In the genomic region with DNA sequence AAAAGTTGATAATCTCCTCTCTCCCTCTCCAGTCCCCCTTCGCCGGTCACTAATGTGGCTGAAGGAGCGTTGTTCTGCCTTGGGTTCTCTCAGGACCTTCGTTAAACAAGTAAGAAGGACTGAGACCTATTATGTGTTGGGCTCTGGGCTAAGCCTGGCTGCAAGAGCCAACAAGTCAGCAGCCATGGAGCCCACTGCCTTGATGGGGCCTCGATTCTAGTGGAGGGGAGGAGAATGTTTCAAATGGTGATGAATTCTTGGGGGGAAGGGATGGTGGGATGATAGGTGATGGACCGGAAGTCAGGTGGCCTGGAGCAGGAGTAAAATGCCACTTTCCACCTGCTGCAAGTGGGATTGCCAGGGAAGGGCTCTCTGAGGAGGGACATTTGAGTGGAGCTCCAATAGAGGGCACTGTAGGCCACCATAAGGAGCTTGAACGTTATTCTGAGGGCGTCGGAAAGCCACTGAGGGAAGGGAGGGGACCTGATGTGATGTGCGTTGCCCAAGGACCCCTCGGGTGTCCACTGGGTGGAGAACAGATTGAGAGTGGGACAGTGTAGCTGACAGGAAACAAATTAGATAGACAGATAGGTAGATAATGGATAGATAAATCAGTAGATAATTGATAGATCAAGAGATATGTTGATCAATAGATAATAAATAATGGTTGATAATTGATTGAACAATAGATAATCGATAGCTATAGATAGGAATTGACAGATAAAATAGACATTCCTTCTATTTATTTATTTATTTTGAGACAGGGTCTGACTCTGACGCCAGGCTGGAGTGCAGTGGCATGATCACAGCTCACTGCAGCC, we compare ENCODE assay signal across 8 cellular contexts. TPM values are rescaled to one million over a fixed set of nuclear protein-coding genes. Genes with fewer than 3 reads are reported as not detected.
DNase-seq lines count a peak whose midpoint lies in the region; ATAC-seq and TF ChIP-seq lines count a peak whose summit lies in the region.

No MANE protein-coding gene starts in this region.

- H3K36me3 Mint-ChIP-seq in activated CD4-positive, alpha-beta memory T cell treated with anti-CD3 and anti-CD28 coated beads for 36 hours, result no peaks in the 10 kb centered on the region

- DNase-seq in AML-193 (lab: John Stamatoyannopoulos, UW), result peak; percentile 47 to 80
- DNase-seq in NCI-H2227 treated with DMSO at 0.1 percent for 48 hours (lab: John Stamatoyannopoulos, UW), result peak; percentile 52
- peak; percentile 54 for DNase-seq in activated CD4-positive, alpha-beta memory T cell treated with anti-CD3 and anti-CD28 coated beads for 36 hours
- peak; percentile 23 for DNase-seq in Right ventricle myocardium inferior (ENCODE audit: missing footprints)
- no peak for DNase-seq in gastrocnemius medialis

- H3K4me3 Mint-ChIP-seq in activated CD4-positive, alpha-beta memory T cell treated with anti-CD3 and anti-CD28 coated beads for 36 hours, result peak overlapping the region; percentile 20

- peak overlapping the region; percentile 21 for H3K27ac Mint-ChIP-seq in activated CD4-positive, alpha-beta memory T cell treated with anti-CD3 and anti-CD28 coated beads for 36 hours

- H3K27me3 ChIP-seq in gastrocnemius medialis, result no peaks in the 10 kb centered on the region

- intact Hi-C loops in activated CD4-positive, alpha-beta memory T cell treated with anti-CD3 and anti-CD28 coated beads for 36 hours (cut with micrococcal nuclease), result loop anchor here (2.0 to 10.0 kb wide), 2 partner anchors 61 to 263 kb away; no protein-coding TSS in a partner anchor
- intact Hi-C loops in Right ventricle myocardium inferior (cut with DNase I) (loop anchor here (2.0 to 5.0 kb wide), 3 partner anchors 123 to 240 kb away; no protein-coding TSS in a partner anchor), gastrocnemius medialis (cut with DNase I; ENCODE audit: low total_unique reads) (no loop called here)

- in situ Hi-C loops in gastrocnemius medialis (cut with MboI; ENCODE audit: low sequenced_read_pairs in 4 of 4), result loop anchor here (10.0 to 25.0 kb wide), 3 partner anchors 123 to 430 kb away; partner anchors contain the start of gene DLX3 (in 3 of the 4)

- peaks cover 5 to 6% of the 10 kb centered on the region in 2 donors for H3K4me1 ChIP-seq in gastrocnemius medialis

- POLR2A ChIA-PET in activated CD4-positive, alpha-beta memory T cell treated with anti-CD3 and anti-CD28 coated beads for 36 hours (lab: Charles Lee), result interaction anchor here (0.6 kb wide), 1 partner anchor 206 kb away, joined by 3 read pairs; no protein-coding TSS in a partner anchor

- peaks cover 5% of the 10 kb centered on the region for H3K4me1 Mint-ChIP-seq in activated CD4-positive, alpha-beta memory T cell treated with anti-CD3 and anti-CD28 coated beads for 36 hours (ENCODE audit: low read depth)

- CTCF ChIA-PET in activated CD4-positive, alpha-beta memory T cell treated with anti-CD3 and anti-CD28 coated beads for 36 hours (lab: Charles Lee), result interaction anchor here (0.6 to 6.1 kb wide), 69 partner anchors 9 to 804 kb away, joined by 3 to 167 read pairs (median 4); partner anchors contain the start of genes NGFR, NXPH3, PHB1 and SLC35B1

- no peak overlapping the region for H3K27ac ChIP-seq in gastrocnemius medialis

- H3K9me3 ChIP-seq in gastrocnemius medialis, result no peaks in the 10 kb centered on the region

- TF ChIP-seq CTCF in GM12875 (IDR thresholded peaks at IDR 0.05; ENCODE audit: borderline replicate concordance, insufficient read depth, low read depth, low read length) (peak; percentile 73), gastrocnemius medialis (IDR thresholded peaks at IDR 0.05 in 4 of 5, conservative IDR thresholded peaks at IDR 0.05 in 1 of 5) (peak in 4 of 5 experiments; percentile 36 to 59 (median 48))

- TF ChIP-seq POLR2A in gastrocnemius medialis (IDR thresholded peaks at IDR 0.05), result no peak

- H3K4me3 ChIP-seq in GM12875 (ENCODE audit: low read depth, low read length), result no peak overlapping the region
- no peak overlapping the region for H3K4me3 ChIP-seq in gastrocnemius medialis

- peaks cover 3% of the 10 kb centered on the region for H3K27me3 Mint-ChIP-seq in activated CD4-positive, alpha-beta memory T cell treated with anti-CD3 and anti-CD28 coated beads for 36 hours

- no peaks in the 10 kb centered on the region for H3K9me3 Mint-ChIP-seq in activated CD4-positive, alpha-beta memory T cell treated with anti-CD3 and anti-CD28 coated beads for 36 hours

- ATAC-seq in Right ventricle myocardium inferior (peak; percentile 44), gastrocnemius medialis (peak; percentile 45 to 63), HG03097 (IDR thresholded peaks at IDR 0.05; ENCODE audit: low FRiP score, unreplicated experiment) (no peak), HG02588 (IDR thresholded peaks at IDR 0.05; ENCODE audit: unreplicated experiment) (no peak)

- no peaks in the 10 kb centered on the region for H3K36me3 ChIP-seq in gastrocnemius medialis

RNA-seq across cellular contexts. Expression of gene NXPH3, which starts 18.3 kb away (rescaled TPM):
- under 1 TPM in 1 of 2 experiments, not detected in 1; 0.10 TPM for total RNA-seq in activated CD4-positive, alpha-beta memory T cell treated with anti-CD3 and anti-CD28 coated beads for 36 hours
- total RNA-seq in Right ventricle myocardium inferior (4.5 TPM), gastrocnemius medialis (1 to 10 TPM; 1.3 to 3.0 (median 1.7) TPM)

Comparison
In these comparisons a context has a peak if more than half of its experiments do, and no peak if none do; other contexts are left out.
1. DNase-seq: peak in AML-193 (2 of 2), NCI-H2227 treated with DMSO at 0.1 percent for 48 hours (single experiment), activated CD4-positive, alpha-beta memory T cell treated with anti-CD3 and anti-CD28 coated beads for 36 hours (single experiment) and Right ventricle myocardium inferior (single experiment); none in gastrocnemius medialis (0 of 2).
2. ATAC-seq: peak in Right ventricle myocardium inferior (single experiment) and gastrocnemius medialis (2 of 2); none in HG03097 (single experiment) and HG02588 (single experiment).